ENCODE assay signal across 8 cellular contexts in genomic region chr19:8429826-8430225, GRCh38.
"Had no signal": no experiment of that assay in that cellular context is flagged by ENCODE, and none has a peak within 500 bp of the region (broad histone marks: within the 10 kb centered on the region; RNA-seq: fewer than 3 reads in every experiment).

No MANE protein-coding gene starts in this region.

- ATAC-seq: GM12878 had no signal

- FAIRE-seq: G401.6, GM12878, GM12891, GM12892, GM18507, GM19239 had no signal

- H3K4me3 ChIP-seq: GM12878 had no signal

- DNase-seq: GDM1, GF-D8 had no signal
